Comparison of ENCODE assay signal across 16 cellular contexts in genomic region chr3:161263057-161263456, GRCh38. TPM values are rescaled to one million over a fixed set of nuclear protein-coding genes. Genes with fewer than 3 reads are reported as not detected.
DNase-seq lines count a peak whose midpoint lies in the region; ATAC-seq and TF ChIP-seq lines count a peak whose summit lies in the region.
"Had no signal": no experiment of that assay in that cellular context is flagged by ENCODE, and none has a peak within 500 bp of the region (broad histone marks: within the 10 kb centered on the region; RNA-seq: fewer than 3 reads in every experiment).

No MANE protein-coding gene starts in this region.

- TF ChIP-seq POLR2A in NB4 (IDR thresholded peaks at IDR 0.05; ENCODE audit: extremely low read depth, insufficient read length): no peak

- H3K9ac ChIP-seq in fibroblast of lung (ENCODE audit: insufficient read depth, low read length): no peak overlapping the region

- peaks cover 9% of the 10 kb centered on the region for H3K4me1 ChIP-seq in fibroblast of lung (ENCODE audit: control insufficient read depth, extremely low read depth, insufficient read depth, low read length)

- H4K20me1 ChIP-seq in fibroblast of lung (ENCODE audit: control insufficient read depth, extremely low read depth, insufficient read depth, low read length): no peaks in the 10 kb centered on the region

- no peaks in the 10 kb centered on the region for H3K27me3 ChIP-seq in fibroblast of lung (ENCODE audit: control insufficient read depth, insufficient read depth, low read length)

- no peak overlapping the region for H3K4me3 ChIP-seq in NB4 (ENCODE audit: low read depth, low read length)
- H3K4me3 ChIP-seq in fibroblast of lung (replicated peaks in 1 of 4; ENCODE audit: control extremely low read depth in 1 of 4, insufficient read depth in 1 of 4, low read depth in 3 of 4, low read length in 4 of 4): no peak overlapping the region
- no peak overlapping the region for H3K4me3 ChIP-seq in skeletal muscle cell (ENCODE audit: low read depth, low read length)

- H3K36me3 ChIP-seq in fibroblast of lung (ENCODE audit: control insufficient read depth, insufficient read depth, low read length): no peaks in the 10 kb centered on the region

- no peak overlapping the region for H2AFZ ChIP-seq in fibroblast of lung (ENCODE audit: low read length)

- no peak overlapping the region for H3K4me2 ChIP-seq in fibroblast of lung (ENCODE audit: extremely low read depth, insufficient read depth, low read length)

- no peak overlapping the region for H3K27ac ChIP-seq in fibroblast of lung (ENCODE audit: insufficient read depth, low read length)
- H3K27ac ChIP-seq: RWPE1 had no signal

- TF ChIP-seq CTCF in NB4 (IDR thresholded peaks at IDR 0.05; ENCODE audit: low read depth, low read length): no peak
- no peak for TF ChIP-seq CTCF in fibroblast of lung (conservative IDR thresholded peaks at IDR 0.05 in 1 of 2, IDR thresholded peaks at IDR 0.05 in 1 of 2; ENCODE audit: low read depth in 1 of 2, low read length in 2 of 2)

- ATAC-seq in HG03280 (IDR thresholded peaks at IDR 0.05; ENCODE audit: unreplicated experiment) (no peak), GM21786 (IDR thresholded peaks at IDR 0.05; ENCODE audit: unreplicated experiment) (no peak)
- ATAC-seq: natural killer cell treated with Interleukin-12 subunit alpha and Interleukin-12 subunit beta and Interleukin-15 and Interleukin-18, amount 100 ng/mL, for 72 hours had no signal

- peak; percentile 8 for DNase-seq in NOMO-1 treated with DMSO at 0.1 percent for 48 hours (lab: John Stamatoyannopoulos, UW; ENCODE audit: unreplicated experiment)
- DNase-seq in NOMO-1 treated with dmso at 0.1 percent for 144 hours (lab: John Stamatoyannopoulos, UW; ENCODE audit: unreplicated experiment): no peak
- DNase-seq in NB4 (ENCODE audit: low read depth): peak; percentile 59
- DNase-seq in fibroblast of lung (ENCODE audit: low read depth in 2 of 2): peak; percentile 37 to 75
- peak; percentile 70 for DNase-seq in skeletal muscle cell (ENCODE audit: low read depth)
- no peak for DNase-seq in epidermal melanocyte (ENCODE audit: insufficient read length, low spot score)
- DNase-seq: 8988T; activated CD4-positive, alpha-beta T cell treated with anti-CD3 and anti-CD28 coated beads for 48 hours; H9; KG1; NCI-H1694 treated with DMSO at 0.1 percent for 48 hours; NCI-H524 treated with DMSO at 0.1 percent for 48 hours had no signal

- H3K79me2 ChIP-seq in fibroblast of lung (ENCODE audit: control insufficient read depth, insufficient read depth, low read length): no peaks in the 10 kb centered on the region

- H3K9me3 ChIP-seq in fibroblast of lung (ENCODE audit: control insufficient read depth, insufficient read depth, low read depth, low read length): no peaks in the 10 kb centered on the region

RNA-seq across cellular contexts. Expression of gene NMD3, which starts 41.9 kb away (rescaled TPM):
- total RNA-seq in fibroblast of lung: 98.9 and 134 TPM in 2 replicates
- polyA plus RNA-seq in fibroblast of lung: 52.6 and 62.8 TPM in 2 replicates
- polyA plus RNA-seq in fibroblast of lung (2012): 45.7 and 49.7 TPM in 2 replicates
- polyA minus RNA-seq in fibroblast of lung (ENCODE audit: low replicate concordance): 23.1 and 24.9 TPM in 2 replicates

Comparison
In these comparisons a context has a peak if more than half of its experiments do, and no peak if none do; other contexts are left out.
1. DNase-seq: peak in NOMO-1 treated with DMSO at 0.1 percent for 48 hours (single experiment), NB4 (single experiment), fibroblast of lung (2 of 2) and skeletal muscle cell (single experiment); none in NOMO-1 treated with dmso at 0.1 percent for 144 hours (single experiment) and epidermal melanocyte (single experiment).